In the genomic region with DNA sequence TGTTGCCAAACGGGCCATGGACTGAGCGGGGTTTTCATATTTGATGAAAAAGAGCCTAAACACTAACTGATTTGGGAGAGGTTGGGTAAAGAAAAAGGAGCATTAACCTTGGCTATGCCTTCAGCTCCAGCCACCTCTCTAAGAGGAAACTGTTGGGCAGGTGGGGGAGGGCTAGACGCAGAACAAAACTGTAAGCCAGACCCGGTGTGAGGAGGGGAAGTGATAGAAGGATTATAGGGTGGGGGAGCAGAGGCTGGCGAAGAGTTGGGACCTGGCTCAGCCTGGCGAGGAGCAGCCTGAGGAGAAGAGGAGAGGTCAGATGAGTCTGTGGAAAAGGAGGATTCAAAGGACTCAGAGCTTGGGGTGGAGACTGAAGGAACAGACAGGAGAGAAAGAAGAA, we compare ENCODE assay signal across 4 cellular contexts. TPM values are rescaled to one million over a fixed set of nuclear protein-coding genes. Genes with fewer than 3 reads are reported as not detected.
"Had no signal": no experiment of that assay in that cellular context is flagged by ENCODE, and none has a peak within 500 bp of the region (broad histone marks: within the 10 kb centered on the region; RNA-seq: fewer than 3 reads in every experiment).

No MANE protein-coding gene starts in this region.

RNA-seq across cellular contexts. Expression of gene APOBEC3G, which starts 15.8 kb away (rescaled TPM):
- total RNA-seq: SJCRH30 had no signal
- polyA plus RNA-seq: SK-N-SH had no signal

RNA-seq across cellular contexts. Expression of gene APOBEC3F, which starts 20.6 kb away (rescaled TPM):
- total RNA-seq: SJCRH30 had no signal

RNA-seq across cellular contexts. Expression of gene APOBEC3H, which starts 35.8 kb away (rescaled TPM):
- total RNA-seq: ascending aorta, chondrocyte, SJCRH30 had no signal

RNA-seq across cellular contexts. Expression of gene APOBEC3D, which starts 40.4 kb away (rescaled TPM):
- total RNA-seq: SJCRH30 had no signal
